In genomic region chr2:66575625-66576371, GRCh38 we compare ENCODE assay signal across 9 cellular contexts.
DNase-seq lines count a peak whose midpoint lies in the region; ATAC-seq, FAIRE-seq and TF ChIP-seq lines count a peak whose summit lies in the region.
"Had no signal": no experiment of that assay in that cellular context is flagged by ENCODE, and none has a peak within 500 bp of the region (broad histone marks: within the 10 kb centered on the region; RNA-seq: fewer than 3 reads in every experiment).

No MANE protein-coding gene starts in this region.

- peaks cover 14% of the 10 kb centered on the region for H3K4me1 Mint-ChIP-seq in Caco-2 (ENCODE audit: low read depth, unreplicated experiment)

- intact Hi-C loops in Caco-2 (cut with micrococcal nuclease; ENCODE audit: unreplicated experiment) = loop anchor here (1.0 to 10.0 kb wide), 6 partner anchors 141 to 1077 kb away; partner anchors contain the start of gene MEIS1
- intact Hi-C loops in pancreas (cut with DNase I) = loop anchor here in 2 of 3 donors (5.0 to 10.0 kb wide), 3 partner anchors 131 to 462 kb away; partner anchors contain the start of gene MEIS1 (in 1 of the 2)

- WGBS in pancreas, 2 donors = 0 to 1% methylated on average over 45 to 58 of the region's 58 CpGs

- H3K4me1 ChIP-seq in Caco-2 = peaks cover 9% of the 10 kb centered on the region; the same call in 1 of the 2 replicates
- H3K4me1 ChIP-seq in RWPE2 (ENCODE audit: insufficient read depth, poor library complexity, severe bottlenecking) = peaks cover 6% of the 10 kb centered on the region
- H3K4me1 ChIP-seq in foreskin keratinocyte = no peaks in the 10 kb centered on the region
- peaks cover 0 to 28% (median 18%) of the 10 kb centered on the region in 3 donors for H3K4me1 ChIP-seq in pancreas

- peak overlapping the region; percentile 42 for H3K4me3 ChIP-seq in Caco-2 (ENCODE audit: low read depth, low read length)
- peak overlapping the region; percentile 62 for H3K4me3 ChIP-seq in RWPE2 (ENCODE audit: severe bottlenecking)
- peak overlapping the region; percentile 45 to 64 (median 52) for H3K4me3 ChIP-seq in pancreas

- no peaks in the 10 kb centered on the region for H3K9me3 Mint-ChIP-seq in Caco-2 (ENCODE audit: unreplicated experiment)
- H3K9me3 Mint-ChIP-seq: central memory CD8-positive, alpha-beta T cell had no signal

- H3K27me3 ChIP-seq in Caco-2 (replicated peaks; ENCODE audit: control insufficient read depth, insufficient read depth, low read length) (peaks cover 1% of the 10 kb centered on the region), RWPE2 (ENCODE audit: insufficient read depth, poor library complexity, severe bottlenecking) (peaks cover 13% of the 10 kb centered on the region), foreskin keratinocyte (peaks cover 41% of the 10 kb centered on the region), pancreas (no peaks in the 10 kb centered on the region)

- no peaks in the 10 kb centered on the region for H3K9me3 ChIP-seq in Caco-2
- H3K9me3 ChIP-seq in RWPE2 (ENCODE audit: severe bottlenecking) = no peaks in the 10 kb centered on the region
- no peaks in the 10 kb centered on the region for H3K9me3 ChIP-seq in pancreas

- TF ChIP-seq CTCF in Caco-2 (IDR thresholded peaks at IDR 0.05; ENCODE audit: insufficient read depth in 1 of 2, low read depth in 1 of 2, low read length in 1 of 2, severe bottlenecking in 1 of 2, unreplicated experiment in 1 of 2) (no peak), RWPE2 (IDR thresholded peaks at IDR 0.05; ENCODE audit: poor library complexity, severe bottlenecking) (peak; percentile 54), foreskin keratinocyte (conservative IDR thresholded peaks at IDR 0.05) (no peak), pancreas (IDR thresholded peaks at IDR 0.05) (no peak)

- no TSS peak for BruUV-seq in Caco-2 (replicated peaks; lab: Mats Ljungman, UMichigan)

- POLR2A ChIA-PET in Caco-2 (lab: Charles Lee) = interaction anchor here (1.1 to 1.5 kb wide), 3 partner anchors 141 to 143 kb away, joined by 3 to 6 read pairs (median 3); partner anchors contain the start of gene MEIS1

- H3K36me3 Mint-ChIP-seq in Caco-2 (ENCODE audit: insufficient read depth, unreplicated experiment) = no peaks in the 10 kb centered on the region

- H3K36me3 ChIP-seq in Caco-2 (ENCODE audit: control insufficient read depth, insufficient read depth, low read length) = no peaks in the 10 kb centered on the region
- H3K36me3 ChIP-seq in RWPE2 (ENCODE audit: low read depth) = no peaks in the 10 kb centered on the region
- peaks cover 0 to 7% (median 0%) of the 10 kb centered on the region in 3 donors for H3K36me3 ChIP-seq in pancreas

- H3K27ac ChIP-seq in RWPE2 (ENCODE audit: poor library complexity, severe bottlenecking) = peak overlapping the region; percentile 45
- H3K27ac ChIP-seq in foreskin keratinocyte = peak overlapping the region; percentile 67
- H3K27ac ChIP-seq in pancreas = peak overlapping the region; percentile 85 to 98 (median 94)

- ATAC-seq in RWPE2 (ENCODE audit: low read depth) (peak; percentile 43), foreskin keratinocyte (peak; percentile 32), pancreas (peak; percentile 13 to 26 (median 21)), HG02840 (IDR thresholded peaks at IDR 0.05; ENCODE audit: low FRiP score, unreplicated experiment) (no peak)

- no peak for FAIRE-seq in pancreas (lab: Jason Lieb, UNC)

- DNase-seq in Caco-2 = peak in 1 of 2 experiments; percentile 22
- peak; percentile 62 for DNase-seq in RWPE2 (ENCODE audit: low spot score)
- no peak for DNase-seq in foreskin keratinocyte
- peak; percentile 54 to 87 (median 70) for DNase-seq in pancreas
- no peak for DNase-seq in LoVo (ENCODE audit: low spot score)
- DNase-seq in activated naive CD4-positive, alpha-beta T cell treated with Interleukin-2 at 50 U/mL for 16 hours = no peak
- no peak for DNase-seq in medulla oblongata (ENCODE audit: extremely low spot score)

- H3K4me3 Mint-ChIP-seq in Caco-2 (ENCODE audit: unreplicated experiment) = peak overlapping the region; percentile 75
- H3K4me3 Mint-ChIP-seq: central memory CD8-positive, alpha-beta T cell had no signal

- H3K27me3 Mint-ChIP-seq in Caco-2 (ENCODE audit: insufficient read depth, unreplicated experiment) = peaks cover 11% of the 10 kb centered on the region

- peak overlapping the region; percentile 29 for H3K27ac Mint-ChIP-seq in Caco-2 (ENCODE audit: unreplicated experiment)

- CTCF ChIA-PET in Caco-2 (lab: Charles Lee) = interaction anchor here (0.6 to 2.1 kb wide), 6 partner anchors 12 to 1264 kb away, joined by 3 to 19 read pairs (median 4); partner anchors contain the start of gene MEIS1

Comparison
In these comparisons a context has a peak if more than half of its experiments do, and no peak if none do; other contexts are left out.
1. DNase-seq: peak in RWPE2 (single experiment) and pancreas (6 of 6); none in foreskin keratinocyte (0 of 2), LoVo (single experiment), activated naive CD4-positive, alpha-beta T cell treated with Interleukin-2 at 50 U/mL for 16 hours (single experiment) and medulla oblongata (single experiment).
2. Peak in every context shown above with its lines, with median percentiles within 50 percentile points of each other: H3K4me3 ChIP-seq and H3K27ac ChIP-seq.